In genomic region chr11:6251120-6251733, GRCh38 we compare ENCODE assay signal across 7 cellular contexts. TPM values are rescaled to one million over a fixed set of nuclear protein-coding genes. Genes with fewer than 3 reads are reported as not detected.
DNase-seq lines count a peak whose midpoint lies in the region; ATAC-seq, FAIRE-seq and TF ChIP-seq lines count a peak whose summit lies in the region.

No MANE protein-coding gene starts in this region.

- no peak overlapping the region for H3K4me2 ChIP-seq in mammary epithelial cell (ENCODE audit: insufficient read depth, low read depth, low read length)

- H4K20me1 ChIP-seq in mammary epithelial cell (ENCODE audit: insufficient read depth, low read length) = no peaks in the 10 kb centered on the region

- peak; percentile 78 for TF ChIP-seq CTCF in LNCaP clone FGC (IDR thresholded peaks at IDR 0.05; ENCODE audit: control insufficient read depth, extremely low read depth, insufficient read depth)
- peak; percentile 92 to 94 for TF ChIP-seq CTCF in mammary epithelial cell (conservative IDR thresholded peaks at IDR 0.05 in 1 of 2, IDR thresholded peaks at IDR 0.05 in 1 of 2; ENCODE audit: extremely low read depth in 1 of 2, insufficient read depth in 1 of 2, low read depth in 1 of 2, low read length in 2 of 2)
- peak; percentile 90 for TF ChIP-seq CTCF in kidney (IDR thresholded peaks at IDR 0.05; ENCODE audit: borderline replicate concordance, extremely low read depth, insufficient read depth)

- peak; percentile 69 for ATAC-seq in GM21786 (IDR thresholded peaks at IDR 0.05; ENCODE audit: unreplicated experiment)

- CTCF ChIA-PET in mammary epithelial cell (lab: Charles Lee; ENCODE audit: low non-redundant PET) = interaction anchor here (0.6 kb wide), 1 partner anchor 156 kb away, joined by 3 read pairs; no protein-coding TSS in a partner anchor

- H3K27me3 ChIP-seq in mammary epithelial cell (ENCODE audit: insufficient read depth, low read length) = no peaks in the 10 kb centered on the region

- intact Hi-C loops in mammary epithelial cell (cut with micrococcal nuclease) = loop anchor here (1.0 to 5.0 kb wide), 4 partner anchors 46 to 112 kb away; no protein-coding TSS in a partner anchor
- intact Hi-C loops in kidney (cut with DNase I) = loop anchor here (10.0 kb wide), 1 partner anchor 104 kb away; no protein-coding TSS in a partner anchor

- no peaks in the 10 kb centered on the region for H3K36me3 Mint-ChIP-seq in T-helper 2 cell treated with Interferon-gamma antibody and Interleukin-4, amounts not matched to agents 5 μg/mL and 100 μg/mL, for 36 hours (ENCODE audit: low read depth)

- H3K4me1 Mint-ChIP-seq in T-helper 2 cell treated with Interferon-gamma antibody and Interleukin-4, amounts not matched to agents 5 μg/mL and 100 μg/mL, for 36 hours (ENCODE audit: low read depth) = no peaks in the 10 kb centered on the region

- H3K4me3 Mint-ChIP-seq in T-helper 2 cell treated with Interferon-gamma antibody and Interleukin-4, amounts not matched to agents 5 μg/mL and 100 μg/mL, for 36 hours = no peak overlapping the region

- DNase-seq in GM04503 (ENCODE audit: low read depth) (peak; percentile 19), LNCaP clone FGC (ENCODE audit: low read depth) (peak; percentile 41), mammary epithelial cell (peak; percentile 56), kidney (peak; percentile 80)
- peak; percentile 33 for DNase-seq in T-helper 2 cell treated with Interferon-gamma antibody and Interleukin-4, amounts not matched to agents 5 μg/mL and 100 μg/mL, for 36 hours (ENCODE audit: low spot score)
- DNase-seq in stimulated activated CD4-positive, alpha-beta T cell treated with anti-CD3 and anti-CD28 coated beads, Interleukin-1b, Interleukin-23, amount 100 ng/mL, for 48 hours = peak; percentile 49

- no peaks in the 10 kb centered on the region for H3K36me3 ChIP-seq in mammary epithelial cell (ENCODE audit: insufficient read depth, low read length)
- H3K36me3 ChIP-seq in kidney (ENCODE audit: control insufficient read depth in 1 of 2, insufficient read depth in 2 of 2, low read length in 2 of 2) = no peaks in the 10 kb centered on the region

- no peak overlapping the region for H3K27ac Mint-ChIP-seq in T-helper 2 cell treated with Interferon-gamma antibody and Interleukin-4, amounts not matched to agents 5 μg/mL and 100 μg/mL, for 36 hours

- no TSS peak for BruUV-seq in mammary epithelial cell (replicated peaks; lab: Mats Ljungman, UMichigan)

- H3K27me3 Mint-ChIP-seq in T-helper 2 cell treated with Interferon-gamma antibody and Interleukin-4, amounts not matched to agents 5 μg/mL and 100 μg/mL, for 36 hours (ENCODE audit: low read depth) = peaks cover 13% of the 10 kb centered on the region

- dilution Hi-C loops in mammary epithelial cell (cut with HindIII; ENCODE audit: low sequenced_read_pairs) = loop anchor here (10.0 kb wide), 1 partner anchor 54 kb away; no protein-coding TSS in a partner anchor

- H3K4me3 ChIP-seq in LNCaP clone FGC (ENCODE audit: low read depth, low read length) = no peak overlapping the region
- no peak overlapping the region for H3K4me3 ChIP-seq in mammary epithelial cell (replicated peaks in 1 of 3; ENCODE audit: insufficient read depth in 1 of 3, low read depth in 2 of 3, low read length in 3 of 3)
- H3K4me3 ChIP-seq in kidney (ENCODE audit: low read length in 2 of 2) = no peak overlapping the region

- H2AFZ ChIP-seq in mammary epithelial cell (ENCODE audit: low read depth, low read length) = no peak overlapping the region

- FAIRE-seq in kidney (lab: Jason Lieb, UNC) = no peak

- 52% methylated on average over 6 of the region's 6 CpGs for WGBS in mammary epithelial cell (ENCODE audit: low coverage, missing lambda C conversion rate)

- H3K27ac ChIP-seq in mammary epithelial cell (ENCODE audit: insufficient read depth, low read depth, low read length) = no peak overlapping the region
- no peak overlapping the region for H3K27ac ChIP-seq in kidney (ENCODE audit: low read depth in 2 of 2, low read length in 2 of 2)

- no peaks in the 10 kb centered on the region for H3K9me3 Mint-ChIP-seq in T-helper 2 cell treated with Interferon-gamma antibody and Interleukin-4, amounts not matched to agents 5 μg/mL and 100 μg/mL, for 36 hours

- H3K9me3 ChIP-seq in mammary epithelial cell (replicated peaks; ENCODE audit: insufficient read depth, low read length) = no peaks in the 10 kb centered on the region
- no peaks in the 10 kb centered on the region for H3K9me3 ChIP-seq in kidney (ENCODE audit: control insufficient read depth in 1 of 2, low read length in 2 of 2)

- in situ Hi-C loops in mammary epithelial cell (cut with MboI; ENCODE audit: low sequenced_read_pairs in 2 of 2) = loop anchor here in 1 of 2 donors (10.0 kb wide), 1 partner anchor 64 kb away; no protein-coding TSS in a partner anchor

- H3K79me2 ChIP-seq in mammary epithelial cell (ENCODE audit: insufficient read depth, low read length) = no peaks in the 10 kb centered on the region

- H3K4me1 ChIP-seq in mammary epithelial cell (ENCODE audit: insufficient read depth, low read length) = no peaks in the 10 kb centered on the region
- H3K4me1 ChIP-seq in kidney (ENCODE audit: control insufficient read depth in 1 of 2, insufficient read depth in 1 of 2, low read depth in 1 of 2, low read length in 2 of 2) = no peaks in the 10 kb centered on the region

- H3K9ac ChIP-seq in mammary epithelial cell (ENCODE audit: insufficient read depth, low read length) (no peak overlapping the region), kidney (ENCODE audit: low read length in 2 of 2) (no peak overlapping the region)

RNA-seq across cellular contexts. Expression of gene CCKBR, which starts 8.4 kb away (rescaled TPM):
- total RNA-seq in mammary epithelial cell = not detected
- polyA plus RNA-seq in mammary epithelial cell = not detected
- polyA minus RNA-seq in mammary epithelial cell = not detected
- total RNA-seq in kidney = not detected
- not detected for polyA plus RNA-seq in kidney (ENCODE audit: insufficient read depth, low read depth, low replicate concordance)

RNA-seq across cellular contexts. Expression of gene CNGA4, which starts 12.3 kb away (rescaled TPM):
- total RNA-seq in mammary epithelial cell (under 1 TPM; 0.17 to 0.38 TPM), kidney (0.22 TPM)
- polyA plus RNA-seq in mammary epithelial cell (0.06 TPM), kidney (ENCODE audit: insufficient read depth, low read depth, low replicate concordance) (not detected)
- polyA minus RNA-seq in mammary epithelial cell = 10.4 TPM

RNA-seq across cellular contexts. Expression of gene FHIP1B, which starts 16.8 kb away (rescaled TPM):
- total RNA-seq in mammary epithelial cell (10 to 100 TPM; 24.4 to 29.7 TPM), kidney (42.5 TPM)
- polyA plus RNA-seq in mammary epithelial cell (17.1 TPM), kidney (ENCODE audit: insufficient read depth, low read depth, low replicate concordance) (35.1 TPM)
- 20.0 TPM for polyA minus RNA-seq in mammary epithelial cell

RNA-seq across cellular contexts. Expression of gene C11orf42, which starts 45.9 kb away (rescaled TPM):
- total RNA-seq in mammary epithelial cell = not detected
- not detected for polyA plus RNA-seq in mammary epithelial cell
- not detected for polyA minus RNA-seq in mammary epithelial cell
- not detected for total RNA-seq in kidney
- not detected for polyA plus RNA-seq in kidney (ENCODE audit: insufficient read depth, low read depth, low replicate concordance)

RNA-seq across cellular contexts. Expression of gene OR52W1, which starts 52.2 kb away (rescaled TPM):
- total RNA-seq in mammary epithelial cell (not detected), kidney (not detected)
- polyA plus RNA-seq in mammary epithelial cell (not detected), kidney (ENCODE audit: insufficient read depth, low read depth, low replicate concordance) (not detected)
- polyA minus RNA-seq in mammary epithelial cell = not detected

Comparison
In these comparisons a context has a peak if more than half of its experiments do, and no peak if none do; other contexts are left out.
1. DNase-seq: peak in every context shown above with its lines; median percentile 80 in kidney; 56 in mammary epithelial cell; 49 in stimulated activated CD4-positive, alpha-beta T cell treated with anti-CD3 and anti-CD28 coated beads, Interleukin-1b, Interleukin-23, amount 100 ng/mL, for 48 hours; 41 in LNCaP clone FGC; 33 in T-helper 2 cell treated with Interferon-gamma antibody and Interleukin-4, amounts not matched to agents 5 μg/mL and 100 μg/mL, for 36 hours; 19 in GM04503.